ENCODE assay signal across 26 cellular contexts in the genomic region with DNA sequence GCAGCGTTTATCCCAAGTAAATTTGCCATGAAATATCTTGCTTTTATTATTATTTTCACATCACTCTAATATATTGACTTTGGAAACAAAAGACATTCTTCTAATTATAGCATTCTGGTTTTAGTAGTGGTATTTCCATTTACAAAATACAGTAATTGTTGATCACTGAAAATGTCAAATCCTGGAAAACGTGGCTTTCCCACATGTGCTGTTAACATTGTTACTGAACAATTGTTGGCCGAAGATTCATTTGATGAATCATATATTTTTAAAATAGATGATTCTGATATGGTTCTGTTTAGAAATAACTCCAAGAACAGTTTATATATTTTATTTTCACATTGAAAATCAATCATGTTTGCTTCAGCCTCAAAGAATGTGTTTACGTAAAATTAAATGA. TPM values are rescaled to one million over a fixed set of nuclear protein-coding genes. Genes with fewer than 3 reads are reported as not detected.
"Had no signal": no experiment of that assay in that cellular context is flagged by ENCODE, and none has a peak within 500 bp of the region (broad histone marks: within the 10 kb centered on the region; RNA-seq: fewer than 3 reads in every experiment).

No MANE protein-coding gene starts in this region.

- H3K4me3 ChIP-seq: K562 had no signal

- H3K36me3 Mint-ChIP-seq: brain had no signal

- H3K27ac Mint-ChIP-seq: activated CD4-positive, alpha-beta memory T cell treated with anti-CD3 and anti-CD28 coated beads for 36 hours; activated CD4-positive, alpha-beta T cell treated with anti-CD3 and anti-CD28 coated beads, Interleukin-2, amount 10 ng/mL, durations not matched to agents 7 days and 5 days; activated naive CD4-positive, alpha-beta T cell treated with anti-CD3 and anti-CD28 coated beads for 36 hours; activated naive CD8-positive, alpha-beta T cell; activated T-helper 17 cell treated with anti-CD3 and anti-CD28 coated beads, Interleukin-2, amount 50 U/mL, for 72 hours; brain; T-cell had no signal

- DNase-seq: activated CD4-positive, alpha-beta memory T cell treated with anti-CD3 and anti-CD28 coated beads for 36 hours; activated CD4-positive, alpha-beta T cell treated with anti-CD3 and anti-CD28 coated beads, Interleukin-2, amount 10 ng/mL, durations not matched to agents 7 days and 5 days; activated CD4-positive, CD25-positive, alpha-beta regulatory T cell; activated CD8-positive, alpha-beta memory T cell treated with anti-CD3 and anti-CD28 coated beads for 24 hours; activated gamma-delta T cell; activated naive CD4-positive, alpha-beta T cell treated with anti-CD3 and anti-CD28 coated beads for 36 hours; activated T-cell treated with anti-CD3 and anti-CD28 coated beads, Interleukin-2, amount 50 U/mL, for 4 hours; amygdala; Karpas-422; MM.1S; NCI-H1105 treated with DMSO at 0.1 percent for 48 hours; NCI-H1436 treated with DMSO at 0.1 percent for 48 hours; NCI-H187; NCI-H2081; NCI-H446; NCI-H524; PC-3; SHP77; T-cell; T-helper 2 cell; T1000 had no signal

- H3K4me1 Mint-ChIP-seq: brain had no signal

- H3K27me3 Mint-ChIP-seq: activated CD4-positive, alpha-beta memory T cell treated with anti-CD3 and anti-CD28 coated beads for 36 hours; activated CD4-positive, alpha-beta T cell treated with anti-CD3 and anti-CD28 coated beads, Interleukin-2, amount 10 ng/mL, durations not matched to agents 7 days and 5 days; activated naive CD8-positive, alpha-beta T cell; activated T-helper 17 cell treated with anti-CD3 and anti-CD28 coated beads, Interleukin-2, amount 50 U/mL, for 72 hours; T-cell had no signal

- H3K4me3 Mint-ChIP-seq: activated CD4-positive, alpha-beta memory T cell treated with anti-CD3 and anti-CD28 coated beads for 36 hours; activated CD4-positive, alpha-beta T cell treated with anti-CD3 and anti-CD28 coated beads, Interleukin-2, amount 10 ng/mL, durations not matched to agents 7 days and 5 days; activated naive CD4-positive, alpha-beta T cell treated with anti-CD3 and anti-CD28 coated beads for 36 hours; activated naive CD8-positive, alpha-beta T cell; activated T-cell treated with anti-CD3 and anti-CD28 coated beads, Interleukin-2, amount 50 U/mL, for 4 hours; activated T-helper 17 cell treated with anti-CD3 and anti-CD28 coated beads, Interleukin-2, amount 50 U/mL, for 72 hours; brain; T-cell had no signal

- H3K9me3 Mint-ChIP-seq: activated T-helper 17 cell treated with anti-CD3 and anti-CD28 coated beads, Interleukin-2, amount 50 U/mL, for 72 hours had no signal

- ATAC-seq: activated T-cell treated with anti-CD3 and anti-CD28 coated beads, Interleukin-2, amount 50 U/mL, for 4 hours; activated T-helper 17 cell treated with anti-CD3 and anti-CD28 coated beads, Interleukin-2, amount 50 U/mL, for 72 hours; K562; PC-3; T-cell had no signal

RNA-seq across cellular contexts. Expression of gene SP140, which starts 32.9 kb away (rescaled TPM):
- total RNA-seq: PC-3, SK-MEL-5 had no signal
